ENCODE assay signal across 8 cellular contexts in the genomic region with DNA sequence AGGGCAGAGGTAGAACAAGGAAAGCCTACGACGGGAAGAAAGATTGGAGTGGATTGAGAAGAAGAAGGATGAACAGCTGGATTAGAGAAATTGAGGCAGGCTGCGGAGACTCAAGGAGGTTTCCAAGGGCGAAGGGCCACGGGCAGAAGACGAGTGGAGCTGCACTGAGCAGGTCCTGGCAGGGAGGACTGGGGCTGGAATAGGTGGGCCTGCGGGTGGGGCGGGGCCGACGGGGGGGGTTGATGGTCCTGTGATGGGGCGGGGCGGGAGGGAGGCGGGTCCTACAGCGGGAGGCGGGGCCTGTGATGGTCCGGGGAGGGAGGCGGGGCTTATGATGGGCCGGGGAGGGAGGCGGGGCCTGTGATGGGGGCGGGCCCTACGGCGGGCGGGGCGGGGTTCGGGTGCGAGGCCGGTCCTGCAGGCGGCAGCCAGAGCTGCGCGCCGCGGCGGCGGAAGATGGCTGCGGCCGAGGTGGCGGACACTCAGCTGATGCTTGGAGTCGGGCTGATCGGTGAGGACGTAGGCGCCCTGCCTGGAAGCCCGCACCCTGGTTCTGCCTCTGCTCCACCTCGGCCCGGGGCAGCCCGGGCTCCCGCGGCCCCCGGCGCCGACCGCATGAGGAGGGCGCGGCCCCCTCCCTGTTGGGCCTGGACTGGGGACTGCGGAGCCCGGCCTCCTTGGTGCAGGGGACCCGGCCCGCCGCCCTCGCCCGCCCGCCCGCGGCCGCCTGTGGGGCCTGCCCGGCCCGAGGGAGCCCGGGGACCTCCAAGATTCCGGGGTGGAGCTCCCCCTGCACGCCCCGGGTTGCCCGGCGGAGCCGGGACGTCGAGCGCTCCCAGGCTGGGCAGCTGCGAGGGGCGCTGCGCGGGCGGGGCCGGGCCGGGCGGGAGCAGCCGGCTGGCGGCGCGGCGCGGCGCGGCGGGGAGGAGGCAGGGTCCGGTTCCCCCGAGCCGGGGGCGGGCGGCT. TPM values are rescaled to one million over a fixed set of nuclear protein-coding genes. Genes with fewer than 3 reads are reported as not detected.
DNase-seq lines count a peak whose midpoint lies in the region; TF ChIP-seq lines count a peak whose summit lies in the region.

A gene with protein sequence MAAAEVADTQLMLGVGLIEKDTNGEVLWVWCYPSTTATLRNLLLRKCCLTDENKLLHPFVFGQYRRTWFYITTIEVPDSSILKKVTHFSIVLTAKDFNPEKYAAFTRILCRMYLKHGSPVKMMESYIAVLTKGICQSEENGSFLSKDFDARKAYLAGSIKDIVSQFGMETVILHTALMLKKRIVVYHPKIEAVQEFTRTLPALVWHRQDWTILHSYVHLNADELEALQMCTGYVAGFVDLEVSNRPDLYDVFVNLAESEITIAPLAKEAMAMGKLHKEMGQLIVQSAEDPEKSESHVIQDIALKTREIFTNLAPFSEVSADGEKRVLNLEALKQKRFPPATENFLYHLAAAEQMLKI (plus strand): TSS at position 427 of the 966 bp plus-strand sequence. CDS start 30 bp downstream, at position 457.

- H3K27ac Mint-ChIP-seq in chondrocyte (ENCODE audit: unreplicated experiment): peak within 1 kb of the TSS; percentile 71

- CTCF ChIA-PET in HEK293T (lab: Yijun Ruan, JAX): no interaction called here

- TF ChIP-seq CTCF in NB4 (IDR thresholded peaks at IDR 0.05; ENCODE audit: low read depth, low read length) (no peak), chondrocyte (IDR thresholded peaks at IDR 0.05) (peak; percentile 20)

- peaks cover 13% of the 10 kb centered on the region for H3K4me1 Mint-ChIP-seq in chondrocyte (ENCODE audit: low read depth)

- TF ChIP-seq POLR2A in NB4 (IDR thresholded peaks at IDR 0.05; ENCODE audit: extremely low read depth, insufficient read length): peak; percentile 95

- no peaks in the 10 kb centered on the region for H3K9me3 Mint-ChIP-seq in chondrocyte (ENCODE audit: low read depth)

- H3K4me3 Mint-ChIP-seq in chondrocyte (ENCODE audit: unreplicated experiment): peak within 1 kb of the TSS; percentile 80

- H3K36me3 Mint-ChIP-seq in chondrocyte (ENCODE audit: low read depth): peaks cover 4% of the 10 kb centered on the region

- DNase-seq in DMS79 (lab: John Stamatoyannopoulos, UW): peak; percentile 7
- DNase-seq in DMS79 treated with DMSO at 0.1 percent for 48 hours (lab: John Stamatoyannopoulos, UW): no peak
- DNase-seq in HEK293T (ENCODE audit: extremely low spot score): peak; percentile 99
- peak; percentile 88 for DNase-seq in NB4 (ENCODE audit: low read depth)
- peak; percentile 64 for DNase-seq in activated CD4-positive, alpha-beta T cell treated with anti-CD3 and anti-CD28 coated beads for 1 hour
- no peak for DNase-seq in chondrocyte (ENCODE audit: low spot score)
- DNase-seq in kidney glomerular epithelial cell (lab: John Stamatoyannopoulos, UW): peak; percentile 52
- DNase-seq in stimulated activated CD4-positive, alpha-beta T cell treated with anti-CD3 and anti-CD28 coated beads, Interleukin-15, amount 100 ng/mL, for 24 hours: peak; percentile 80

- peak within 1 kb of the TSS; percentile 92 for H3K4me3 ChIP-seq in NB4 (ENCODE audit: low read depth, low read length)

- POLR2A ChIA-PET in HEK293T (lab: Yijun Ruan, JAX): interaction anchor here (0.7 to 2.3 kb wide), 12 partner anchors 8 to 368 kb away, joined by 3 to 9 read pairs (median 4); partner anchors contain the start of gene EIF3A

- no peaks in the 10 kb centered on the region for H3K27me3 Mint-ChIP-seq in chondrocyte (ENCODE audit: low read depth)

TF ChIP-seq in HEK293T, 16 proteins besides CTCF, POLR2A, EP300 and RAD21:
- TF ChIP-seq FOXA1 (IDR thresholded peaks at IDR 0.05) (no peak), FOXK2 (IDR thresholded peaks at IDR 0.05) (no peak), L3MBTL2 (conservative IDR thresholded peaks at IDR 0.05) (no peak), ZNF384 (IDR thresholded peaks at IDR 0.05) (no peak)

RNA-seq across cellular contexts. Expression of the gene that starts here (rescaled TPM):
- total RNA-seq in chondrocyte: 32.4 to 43.0 TPM (median 40.1 TPM) in 3 replicates

Comparison
In these comparisons a context has a peak if more than half of its experiments do, and no peak if none do; other contexts are left out.
1. DNase-seq: peak in DMS79 (single experiment), HEK293T (single experiment), NB4 (single experiment), activated CD4-positive, alpha-beta T cell treated with anti-CD3 and anti-CD28 coated beads for 1 hour (single experiment), kidney glomerular epithelial cell (single experiment) and stimulated activated CD4-positive, alpha-beta T cell treated with anti-CD3 and anti-CD28 coated beads, Interleukin-15, amount 100 ng/mL, for 24 hours (single experiment); none in DMS79 treated with DMSO at 0.1 percent for 48 hours (single experiment) and chondrocyte (single experiment).